7 cellular contexts compared by ENCODE assay signal in the genomic region with DNA sequence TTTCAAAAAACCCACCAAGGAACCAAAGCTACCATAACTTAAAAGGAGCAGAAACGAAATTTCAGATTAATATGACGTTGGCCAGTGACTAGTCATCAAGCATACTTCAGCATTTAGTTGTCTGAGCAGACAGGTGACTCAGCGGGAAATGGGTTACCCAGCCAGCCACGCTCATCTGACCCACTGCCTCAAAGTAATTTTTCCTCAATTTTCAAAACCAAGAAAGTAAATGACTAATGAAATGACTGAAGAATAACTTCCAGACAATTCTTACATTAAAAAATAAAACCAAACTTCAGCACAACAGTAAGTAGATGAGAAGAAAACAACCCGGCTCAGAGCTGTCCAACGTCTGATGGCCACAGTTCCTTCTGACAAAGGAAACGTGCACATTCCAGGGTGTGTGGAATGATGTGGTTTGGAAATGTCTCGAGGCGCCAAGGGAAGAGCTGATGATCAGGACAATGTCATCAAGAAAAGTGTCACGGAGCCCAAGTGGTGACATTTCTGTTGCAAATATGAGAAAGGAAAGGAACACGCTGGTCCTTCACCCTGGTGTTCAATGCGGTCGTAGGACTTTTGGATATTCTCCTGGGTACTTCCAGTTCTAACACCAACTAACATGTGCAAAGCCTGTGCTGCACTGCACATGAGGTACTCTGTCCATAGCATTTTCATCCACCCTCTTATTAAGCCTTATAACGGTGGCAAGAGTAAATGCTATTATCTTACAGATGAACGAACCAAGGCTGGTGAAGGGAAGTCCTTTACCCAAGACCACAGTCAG.
DNase-seq lines count a peak whose midpoint lies in the region; ATAC-seq and TF ChIP-seq lines count a peak whose summit lies in the region.

No MANE protein-coding gene starts in this region.

- peak overlapping the region; percentile 14 for H3K27ac Mint-ChIP-seq in activated B cell treated with CpG ODN at 0.5 μM for 24 hours
- no peak overlapping the region for H3K27ac Mint-ChIP-seq in effector memory CD8-positive, alpha-beta T cell

- no peak overlapping the region for H3K4me3 Mint-ChIP-seq in activated B cell treated with CpG ODN at 0.5 μM for 24 hours
- no peak overlapping the region for H3K4me3 Mint-ChIP-seq in effector memory CD8-positive, alpha-beta T cell

- H3K4me1 Mint-ChIP-seq in activated B cell treated with CpG ODN at 0.5 μM for 24 hours, result peaks cover 63% of the 10 kb centered on the region
- peaks cover 23 to 24% of the 10 kb centered on the region in 2 donors for H3K4me1 Mint-ChIP-seq in effector memory CD8-positive, alpha-beta T cell (ENCODE audit: low read depth in 2 of 2)

- intact Hi-C loops in activated B cell treated with CpG ODN at 0.5 μM for 24 hours (cut with micrococcal nuclease), result loop anchor here (5.0 kb wide), 1 partner anchor 972 kb away; no protein-coding TSS in a partner anchor

- no peaks in the 10 kb centered on the region for H3K9me3 Mint-ChIP-seq in activated B cell treated with CpG ODN at 0.5 μM for 24 hours
- H3K9me3 Mint-ChIP-seq in effector memory CD8-positive, alpha-beta T cell, result no peaks in the 10 kb centered on the region

- CTCF ChIA-PET in activated B cell treated with CpG ODN at 0.5 μM for 24 hours (lab: Charles Lee), result no interaction called here

- no peaks in the 10 kb centered on the region for H3K27me3 Mint-ChIP-seq in activated B cell treated with CpG ODN at 0.5 μM for 24 hours
- H3K27me3 Mint-ChIP-seq in effector memory CD8-positive, alpha-beta T cell, result no peaks in the 10 kb centered on the region

- no peak for TF ChIP-seq CTCF in activated B cell treated with CpG ODN at 0.5 μM for 24 hours (IDR thresholded peaks at IDR 0.05)

- peaks cover 6% of the 10 kb centered on the region for H3K36me3 Mint-ChIP-seq in activated B cell treated with CpG ODN at 0.5 μM for 24 hours (ENCODE audit: low read depth)
- H3K36me3 Mint-ChIP-seq in effector memory CD8-positive, alpha-beta T cell (ENCODE audit: insufficient read depth), result peaks cover 7% of the 10 kb centered on the region

- DNase-seq in HK-2 (ENCODE audit: unreplicated experiment) (peak; percentile 71), activated B cell treated with CpG ODN at 0.5 μM for 24 hours (no peak), fibroblast of gingiva (ENCODE audit: low read depth) (peak; percentile 40), anterior cingulate cortex (lab: John Stamatoyannopoulos, UW) (no peak)
- peak; percentile 41 to 77 for DNase-seq in stimulated activated CD4-positive, alpha-beta T cell treated with anti-CD3 and anti-CD28 coated beads, Interleukin-4, amount 100 ng/mL, for 4 hours
- DNase-seq in effector memory CD8-positive, alpha-beta T cell, result no peak

- no peak for ATAC-seq in activated B cell treated with CpG ODN at 0.5 μM for 24 hours (ENCODE audit: low read depth)
- no peak for ATAC-seq in effector memory CD8-positive, alpha-beta T cell (replicated peaks)
- ATAC-seq in GM21390 (IDR thresholded peaks at IDR 0.05; ENCODE audit: unreplicated experiment), result no peak

- POLR2A ChIA-PET in activated B cell treated with CpG ODN at 0.5 μM for 24 hours (lab: Charles Lee), result interaction anchor here (0.5 to 0.7 kb wide), 3 partner anchors 79 to 326 kb away, joined by 5 to 6 read pairs (median 5); no protein-coding TSS in a partner anchor

Comparison
In these comparisons a context has a peak if more than half of its experiments do, and no peak if none do; other contexts are left out.
1. DNase-seq: peak in HK-2 (single experiment), fibroblast of gingiva (single experiment) and stimulated activated CD4-positive, alpha-beta T cell treated with anti-CD3 and anti-CD28 coated beads, Interleukin-4, amount 100 ng/mL, for 4 hours (2 of 2); none in activated B cell treated with CpG ODN at 0.5 μM for 24 hours (single experiment), effector memory CD8-positive, alpha-beta T cell (0 of 3) and anterior cingulate cortex (0 of 58).